8 cellular contexts compared by ENCODE assay signal in the genomic region with DNA sequence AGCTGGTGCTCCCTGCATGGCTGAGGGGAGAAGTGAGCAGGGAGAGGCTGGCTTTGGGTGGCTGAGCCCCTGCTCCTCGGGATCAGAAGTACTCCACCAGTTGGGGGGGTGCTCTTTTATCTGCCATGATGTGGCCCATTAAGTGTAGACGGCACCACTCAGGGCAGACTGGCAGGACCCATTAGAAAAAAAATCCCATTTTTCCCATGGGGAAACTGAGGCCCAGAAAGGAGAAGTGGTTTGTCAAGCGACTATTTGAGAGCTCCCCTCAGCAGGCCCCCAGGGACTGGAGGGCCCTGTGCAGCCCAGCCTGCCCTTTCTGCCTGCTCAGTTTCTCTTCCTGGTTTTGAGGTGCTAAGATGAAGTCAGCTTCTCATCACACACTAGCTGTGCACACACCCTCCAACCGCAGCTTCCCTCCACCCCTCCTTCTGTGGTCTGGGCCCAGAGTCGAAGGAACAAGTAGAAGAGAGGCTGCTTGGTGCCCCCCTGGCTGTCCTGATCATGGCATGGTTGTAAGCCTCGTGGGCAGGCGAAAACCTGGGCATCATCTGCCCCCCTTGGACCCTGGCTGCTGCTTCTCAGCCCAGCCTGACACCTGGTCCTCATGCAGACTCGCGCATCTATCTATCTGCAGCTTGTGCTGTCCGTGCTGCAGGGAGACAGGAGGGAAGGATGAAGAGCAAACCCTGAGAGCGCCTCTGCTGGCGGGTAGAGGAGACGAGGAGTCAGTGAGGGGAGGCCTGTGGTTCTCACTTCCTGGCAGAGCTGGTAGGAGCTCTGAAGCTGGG. TPM values are rescaled to one million over a fixed set of nuclear protein-coding genes. Genes with fewer than 3 reads are reported as not detected.
DNase-seq lines count a peak whose midpoint lies in the region; ATAC-seq lines count a peak whose summit lies in the region.

No MANE protein-coding gene starts in this region.

- H3K36me3 Mint-ChIP-seq in naive thymus-derived CD8-positive, alpha-beta T cell: peaks cover 0 to 15% (median 0%) of the 10 kb centered on the region in 3 donors

- DNase-seq in DMS 273 (lab: John Stamatoyannopoulos, UW; ENCODE audit: unreplicated experiment) (peak; percentile 54), DMS 273 treated with DMSO at 0.1 percent for 48 hours (lab: John Stamatoyannopoulos, UW) (no peak), NOMO-1 (lab: John Stamatoyannopoulos, UW; ENCODE audit: unreplicated experiment in 2 of 2) (peak; percentile 98), epithelial cell of prostate (ENCODE audit: low read depth, low spot score) (no peak), substantia nigra (lab: John Stamatoyannopoulos, UW) (peak in 39 of 49 donors; percentile 22 to 82 (median 59))
- DNase-seq in activated CD8-positive, alpha-beta memory T cell treated with anti-CD3 and anti-CD28 coated beads, Interleukin-2, amount 50 U/mL, for 48 hours: peak; percentile 92
- peak; percentile 71 to 99 (median 92) for DNase-seq in naive thymus-derived CD8-positive, alpha-beta T cell

- peak overlapping the region; percentile 94 to 99 (median 98) for H3K27ac Mint-ChIP-seq in naive thymus-derived CD8-positive, alpha-beta T cell

- peak overlapping the region; percentile 45 for H3K27ac ChIP-seq in epithelial cell of prostate
- peak overlapping the region; percentile 78 for H3K27ac ChIP-seq in substantia nigra (ENCODE audit: low read depth, low read length, poor library complexity, severe bottlenecking)

- POLR2A ChIA-PET in naive thymus-derived CD8-positive, alpha-beta T cell (lab: Charles Lee): interaction anchor here (0.8 to 32.7 kb wide), 16 partner anchors 5 to 412 kb away, joined by 3 to 1300 read pairs (median 6); a partner anchor contains a TSS

- H3K4me1 Mint-ChIP-seq in naive thymus-derived CD8-positive, alpha-beta T cell: peaks cover 46 to 84% (median 75%) of the 10 kb centered on the region in 4 donors

- no peaks in the 10 kb centered on the region for H3K27me3 Mint-ChIP-seq in naive thymus-derived CD8-positive, alpha-beta T cell

- H3K9me3 Mint-ChIP-seq in naive thymus-derived CD8-positive, alpha-beta T cell: no peaks in the 10 kb centered on the region

- peak; percentile 58 for ATAC-seq in HG02885 (IDR thresholded peaks at IDR 0.05; ENCODE audit: poor library complexity, unreplicated experiment)
- ATAC-seq in naive thymus-derived CD8-positive, alpha-beta T cell: peak; percentile 73 to 82

- peak overlapping the region; percentile 85 to 97 (median 93) for H3K4me3 Mint-ChIP-seq in naive thymus-derived CD8-positive, alpha-beta T cell

RNA-seq across cellular contexts. Expression of a gene that starts 5.6 kb away (rescaled TPM):
- total RNA-seq in naive thymus-derived CD8-positive, alpha-beta T cell: 100 to 1,000 TPM; 220 TPM
- polyA plus RNA-seq in naive thymus-derived CD8-positive, alpha-beta T cell: 100 to 1,000 TPM in 1 of 3 donors, 10 to 100 TPM in 2; 70.8 to 124 (median 79.8) TPM

RNA-seq across cellular contexts. Expression of a gene that starts 25.2 kb away (rescaled TPM):
- total RNA-seq in naive thymus-derived CD8-positive, alpha-beta T cell: under 1 TPM; 0.57 to 0.80 TPM
- not detected for polyA plus RNA-seq in naive thymus-derived CD8-positive, alpha-beta T cell

RNA-seq across cellular contexts. Expression of a gene that starts 38.8 kb away (rescaled TPM):
- not detected for total RNA-seq in naive thymus-derived CD8-positive, alpha-beta T cell
- polyA plus RNA-seq in naive thymus-derived CD8-positive, alpha-beta T cell: not detected

RNA-seq across cellular contexts. Expression of a gene that starts 39.0 kb away (rescaled TPM):
- total RNA-seq in naive thymus-derived CD8-positive, alpha-beta T cell: under 1 TPM; 0.39 to 0.44 TPM
- polyA plus RNA-seq in naive thymus-derived CD8-positive, alpha-beta T cell: not detected

RNA-seq across cellular contexts. Expression of a gene that starts 55.5 kb away (rescaled TPM):
- total RNA-seq in naive thymus-derived CD8-positive, alpha-beta T cell: 10 to 100 TPM; 82.8 to 83.6 TPM
- 10 to 100 TPM; 16.3 to 32.2 (median 16.6) TPM for polyA plus RNA-seq in naive thymus-derived CD8-positive, alpha-beta T cell

Comparison
In these comparisons a context has a peak if more than half of its experiments do, and no peak if none do; other contexts are left out.
1. DNase-seq: peak in DMS 273 (single experiment), NOMO-1 (2 of 2), activated CD8-positive, alpha-beta memory T cell treated with anti-CD3 and anti-CD28 coated beads, Interleukin-2, amount 50 U/mL, for 48 hours (single experiment), naive thymus-derived CD8-positive, alpha-beta T cell (10 of 10) and substantia nigra (39 of 49); none in DMS 273 treated with DMSO at 0.1 percent for 48 hours (single experiment) and epithelial cell of prostate (single experiment).